Comparison of ENCODE assay signal across 1 cellular context in the genomic region with DNA sequence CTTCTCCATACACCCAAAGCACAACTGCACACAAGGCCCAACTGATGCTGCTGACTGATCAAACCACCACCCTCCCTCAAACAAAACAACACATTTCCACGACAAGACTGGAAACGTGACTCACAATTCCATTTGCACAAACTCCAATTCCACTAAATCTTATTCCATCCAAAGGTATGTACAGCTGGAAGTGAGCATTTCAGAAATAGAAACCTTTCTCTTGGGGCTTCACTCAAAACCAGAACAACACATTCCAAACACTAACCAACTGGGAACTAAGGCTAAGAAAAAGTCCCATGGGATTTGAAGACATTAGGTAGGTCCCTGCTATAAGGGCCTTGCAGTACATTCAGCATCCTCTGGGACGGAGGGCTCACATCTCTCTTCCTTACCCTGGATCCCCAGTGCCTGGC.
TF ChIP-seq lines count a peak whose summit lies in the region.

No MANE protein-coding gene starts in this region.

TF ChIP-seq in HCT116, 20 proteins besides CTCF, POLR2A, EP300 and RAD21 (continued from another document):
- no peak for TF ChIP-seq REST (IDR thresholded peaks at IDR 0.05; ENCODE audit: low read depth)
- no peak for TF ChIP-seq POLR2AphosphoS5 (IDR thresholded peaks at IDR 0.05; ENCODE audit: low read depth, low read length)
- TF ChIP-seq JUND (IDR thresholded peaks at IDR 0.05) = no peak
- no peak for TF ChIP-seq TCF7L2 (IDR thresholded peaks at IDR 0.05; ENCODE audit: borderline replicate concordance, extremely low read depth, insufficient read depth, insufficient read length)
- no peak for TF ChIP-seq SIN3A (IDR thresholded peaks at IDR 0.05; ENCODE audit: low read depth)
